In genomic region chr16:57262841-57263584, GRCh38 we compare ENCODE assay signal across 2 cellular contexts.
TF ChIP-seq lines count a peak whose summit lies in the region.

No MANE protein-coding gene starts in this region.

TF ChIP-seq in SK-N-SH, 30 proteins besides CTCF, POLR2A, EP300 and RAD21:
- TF ChIP-seq ZBTB33 (IDR thresholded peaks at IDR 0.05; ENCODE audit: borderline replicate concordance, low read depth) (no peak), FOXJ3 (CRISPR knock-in tag; IDR thresholded peaks at IDR 0.05) (no peak), USF1 (IDR thresholded peaks at IDR 0.05; ENCODE audit: borderline replicate concordance, low read depth) (no peak), FOSL2 (IDR thresholded peaks at IDR 0.05; ENCODE audit: borderline replicate concordance, low read depth) (no peak), GABPA (IDR thresholded peaks at IDR 0.05; ENCODE audit: low read depth) (no peak), NRF1 (IDR thresholded peaks at IDR 0.05; ENCODE audit: low read depth, low read length) (no peak), RXRA (IDR thresholded peaks at IDR 0.05; ENCODE audit: borderline replicate concordance, low read depth) (no peak), RFX5 (IDR thresholded peaks at IDR 0.05; ENCODE audit: low read length) (no peak), RCOR1 (IDR thresholded peaks at IDR 0.05; ENCODE audit: low read length) (no peak), GATA2 (CRISPR knock-in tag; IDR thresholded peaks at IDR 0.05) (no peak), ELF1 (IDR thresholded peaks at IDR 0.05) (no peak), TAF1 (IDR thresholded peaks at IDR 0.05; ENCODE audit: borderline replicate concordance, low read depth, low read length) (no peak), SMC3 (IDR thresholded peaks at IDR 0.05; ENCODE audit: low read depth, low read length) (no peak)
- TF ChIP-seq, protein P1, sequence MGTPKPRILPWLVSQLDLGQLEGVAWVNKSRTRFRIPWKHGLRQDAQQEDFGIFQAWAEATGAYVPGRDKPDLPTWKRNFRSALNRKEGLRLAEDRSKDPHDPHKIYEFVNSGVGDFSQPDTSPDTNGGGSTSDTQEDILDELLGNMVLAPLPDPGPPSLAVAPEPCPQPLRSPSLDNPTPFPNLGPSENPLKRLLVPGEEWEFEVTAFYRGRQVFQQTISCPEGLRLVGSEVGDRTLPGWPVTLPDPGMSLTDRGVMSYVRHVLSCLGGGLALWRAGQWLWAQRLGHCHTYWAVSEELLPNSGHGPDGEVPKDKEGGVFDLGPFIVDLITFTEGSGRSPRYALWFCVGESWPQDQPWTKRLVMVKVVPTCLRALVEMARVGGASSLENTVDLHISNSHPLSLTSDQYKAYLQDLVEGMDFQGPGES (IDR thresholded peaks at IDR 0.05; ENCODE audit: low read depth, low read length) = no peak
- TF ChIP-seq, protein P2, sequence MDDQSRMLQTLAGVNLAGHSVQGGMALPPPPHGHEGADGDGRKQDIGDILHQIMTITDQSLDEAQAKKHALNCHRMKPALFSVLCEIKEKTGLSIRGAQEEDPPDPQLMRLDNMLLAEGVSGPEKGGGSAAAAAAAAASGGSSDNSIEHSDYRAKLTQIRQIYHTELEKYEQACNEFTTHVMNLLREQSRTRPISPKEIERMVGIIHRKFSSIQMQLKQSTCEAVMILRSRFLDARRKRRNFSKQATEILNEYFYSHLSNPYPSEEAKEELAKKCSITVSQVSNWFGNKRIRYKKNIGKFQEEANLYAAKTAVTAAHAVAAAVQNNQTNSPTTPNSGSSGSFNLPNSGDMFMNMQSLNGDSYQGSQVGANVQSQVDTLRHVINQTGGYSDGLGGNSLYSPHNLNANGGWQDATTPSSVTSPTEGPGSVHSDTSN (IDR thresholded peaks at IDR 0.05) = no peak
- TF ChIP-seq, protein P3, sequence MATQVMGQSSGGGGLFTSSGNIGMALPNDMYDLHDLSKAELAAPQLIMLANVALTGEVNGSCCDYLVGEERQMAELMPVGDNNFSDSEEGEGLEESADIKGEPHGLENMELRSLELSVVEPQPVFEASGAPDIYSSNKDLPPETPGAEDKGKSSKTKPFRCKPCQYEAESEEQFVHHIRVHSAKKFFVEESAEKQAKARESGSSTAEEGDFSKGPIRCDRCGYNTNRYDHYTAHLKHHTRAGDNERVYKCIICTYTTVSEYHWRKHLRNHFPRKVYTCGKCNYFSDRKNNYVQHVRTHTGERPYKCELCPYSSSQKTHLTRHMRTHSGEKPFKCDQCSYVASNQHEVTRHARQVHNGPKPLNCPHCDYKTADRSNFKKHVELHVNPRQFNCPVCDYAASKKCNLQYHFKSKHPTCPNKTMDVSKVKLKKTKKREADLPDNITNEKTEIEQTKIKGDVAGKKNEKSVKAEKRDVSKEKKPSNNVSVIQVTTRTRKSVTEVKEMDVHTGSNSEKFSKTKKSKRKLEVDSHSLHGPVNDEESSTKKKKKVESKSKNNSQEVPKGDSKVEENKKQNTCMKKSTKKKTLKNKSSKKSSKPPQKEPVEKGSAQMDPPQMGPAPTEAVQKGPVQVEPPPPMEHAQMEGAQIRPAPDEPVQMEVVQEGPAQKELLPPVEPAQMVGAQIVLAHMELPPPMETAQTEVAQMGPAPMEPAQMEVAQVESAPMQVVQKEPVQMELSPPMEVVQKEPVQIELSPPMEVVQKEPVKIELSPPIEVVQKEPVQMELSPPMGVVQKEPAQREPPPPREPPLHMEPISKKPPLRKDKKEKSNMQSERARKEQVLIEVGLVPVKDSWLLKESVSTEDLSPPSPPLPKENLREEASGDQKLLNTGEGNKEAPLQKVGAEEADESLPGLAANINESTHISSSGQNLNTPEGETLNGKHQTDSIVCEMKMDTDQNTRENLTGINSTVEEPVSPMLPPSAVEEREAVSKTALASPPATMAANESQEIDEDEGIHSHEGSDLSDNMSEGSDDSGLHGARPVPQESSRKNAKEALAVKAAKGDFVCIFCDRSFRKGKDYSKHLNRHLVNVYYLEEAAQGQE (IDR thresholded peaks at IDR 0.05; ENCODE audit: low read depth, low read length) = no peak

TF ChIP-seq in SK-N-SH treated with all-trans-retinoic acid at 6 μM for 48 hours, 23 proteins besides CTCF, POLR2A, EP300 and RAD21 (continued from another document):
- TF ChIP-seq BACH2 (CRISPR knock-in tag; IDR thresholded peaks at IDR 0.05; ENCODE audit: borderline replicate concordance) = no peak
- TF ChIP-seq, protein P4, sequence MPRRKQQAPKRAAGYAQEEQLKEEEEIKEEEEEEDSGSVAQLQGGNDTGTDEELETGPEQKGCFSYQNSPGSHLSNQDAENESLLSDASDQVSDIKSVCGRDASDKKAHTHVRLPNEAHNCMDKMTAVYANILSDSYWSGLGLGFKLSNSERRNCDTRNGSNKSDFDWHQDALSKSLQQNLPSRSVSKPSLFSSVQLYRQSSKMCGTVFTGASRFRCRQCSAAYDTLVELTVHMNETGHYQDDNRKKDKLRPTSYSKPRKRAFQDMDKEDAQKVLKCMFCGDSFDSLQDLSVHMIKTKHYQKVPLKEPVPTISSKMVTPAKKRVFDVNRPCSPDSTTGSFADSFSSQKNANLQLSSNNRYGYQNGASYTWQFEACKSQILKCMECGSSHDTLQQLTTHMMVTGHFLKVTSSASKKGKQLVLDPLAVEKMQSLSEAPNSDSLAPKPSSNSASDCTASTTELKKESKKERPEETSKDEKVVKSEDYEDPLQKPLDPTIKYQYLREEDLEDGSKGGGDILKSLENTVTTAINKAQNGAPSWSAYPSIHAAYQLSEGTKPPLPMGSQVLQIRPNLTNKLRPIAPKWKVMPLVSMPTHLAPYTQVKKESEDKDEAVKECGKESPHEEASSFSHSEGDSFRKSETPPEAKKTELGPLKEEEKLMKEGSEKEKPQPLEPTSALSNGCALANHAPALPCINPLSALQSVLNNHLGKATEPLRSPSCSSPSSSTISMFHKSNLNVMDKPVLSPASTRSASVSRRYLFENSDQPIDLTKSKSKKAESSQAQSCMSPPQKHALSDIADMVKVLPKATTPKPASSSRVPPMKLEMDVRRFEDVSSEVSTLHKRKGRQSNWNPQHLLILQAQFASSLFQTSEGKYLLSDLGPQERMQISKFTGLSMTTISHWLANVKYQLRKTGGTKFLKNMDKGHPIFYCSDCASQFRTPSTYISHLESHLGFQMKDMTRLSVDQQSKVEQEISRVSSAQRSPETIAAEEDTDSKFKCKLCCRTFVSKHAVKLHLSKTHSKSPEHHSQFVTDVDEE (CRISPR knock-in tag; IDR thresholded peaks at IDR 0.05) = no peak
TF ChIP-seq in SK-N-SH treated with all-trans-retinoic acid at 6 μM for 48 hours: peak in this region for 0.
